ENCODE assay signal across 2 cellular contexts in the genomic region with DNA sequence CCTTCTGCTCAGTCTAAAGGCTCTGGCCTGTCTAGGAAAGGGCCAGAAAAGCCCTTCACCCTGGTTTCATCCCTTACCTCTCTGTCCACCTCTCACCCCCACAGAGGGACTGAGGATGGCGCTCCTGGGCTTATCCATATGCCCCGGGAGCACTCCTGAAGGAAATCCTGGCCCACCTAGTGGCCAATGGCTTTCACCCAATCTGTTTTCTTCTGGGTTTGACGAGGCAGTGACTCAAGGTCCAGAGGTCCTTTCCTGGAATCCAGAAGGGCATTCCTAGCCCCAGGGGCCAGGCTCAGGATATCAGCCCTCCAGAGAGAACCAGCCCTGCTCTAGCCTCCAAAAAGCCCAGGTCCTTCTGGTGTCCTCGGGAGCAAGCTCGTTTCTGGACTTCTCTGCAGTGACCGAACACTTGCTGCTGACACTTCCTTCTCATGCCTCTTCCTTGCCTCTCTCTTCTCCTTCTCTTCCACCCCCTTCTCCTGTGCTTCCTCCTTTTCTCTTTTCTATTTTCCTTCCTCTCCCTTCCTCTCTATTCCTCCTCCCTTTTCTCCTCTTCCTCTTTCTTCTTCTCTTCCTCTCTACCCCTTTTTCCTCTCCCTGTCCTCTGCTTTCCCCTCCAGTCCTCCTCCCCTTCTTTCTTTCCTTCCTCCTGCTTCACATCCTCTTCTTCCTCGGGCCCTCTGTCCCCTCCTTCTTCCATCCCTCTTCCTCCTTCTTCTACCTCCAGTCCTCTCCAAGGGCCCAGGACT.
TF ChIP-seq lines count a peak whose summit lies in the region.

No MANE protein-coding gene starts in this region.

TF ChIP-seq in GM23338, 12 proteins besides CTCF, POLR2A, EP300 and RAD21:
- TF ChIP-seq, protein P1, sequence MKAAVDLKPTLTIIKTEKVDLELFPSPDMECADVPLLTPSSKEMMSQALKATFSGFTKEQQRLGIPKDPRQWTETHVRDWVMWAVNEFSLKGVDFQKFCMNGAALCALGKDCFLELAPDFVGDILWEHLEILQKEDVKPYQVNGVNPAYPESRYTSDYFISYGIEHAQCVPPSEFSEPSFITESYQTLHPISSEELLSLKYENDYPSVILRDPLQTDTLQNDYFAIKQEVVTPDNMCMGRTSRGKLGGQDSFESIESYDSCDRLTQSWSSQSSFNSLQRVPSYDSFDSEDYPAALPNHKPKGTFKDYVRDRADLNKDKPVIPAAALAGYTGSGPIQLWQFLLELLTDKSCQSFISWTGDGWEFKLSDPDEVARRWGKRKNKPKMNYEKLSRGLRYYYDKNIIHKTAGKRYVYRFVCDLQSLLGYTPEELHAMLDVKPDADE (IDR thresholded peaks at IDR 0.05): no peak
- TF ChIP-seq NANOG (IDR thresholded peaks at IDR 0.05; ENCODE audit: borderline replicate concordance): no peak
- TF ChIP-seq, protein P2, sequence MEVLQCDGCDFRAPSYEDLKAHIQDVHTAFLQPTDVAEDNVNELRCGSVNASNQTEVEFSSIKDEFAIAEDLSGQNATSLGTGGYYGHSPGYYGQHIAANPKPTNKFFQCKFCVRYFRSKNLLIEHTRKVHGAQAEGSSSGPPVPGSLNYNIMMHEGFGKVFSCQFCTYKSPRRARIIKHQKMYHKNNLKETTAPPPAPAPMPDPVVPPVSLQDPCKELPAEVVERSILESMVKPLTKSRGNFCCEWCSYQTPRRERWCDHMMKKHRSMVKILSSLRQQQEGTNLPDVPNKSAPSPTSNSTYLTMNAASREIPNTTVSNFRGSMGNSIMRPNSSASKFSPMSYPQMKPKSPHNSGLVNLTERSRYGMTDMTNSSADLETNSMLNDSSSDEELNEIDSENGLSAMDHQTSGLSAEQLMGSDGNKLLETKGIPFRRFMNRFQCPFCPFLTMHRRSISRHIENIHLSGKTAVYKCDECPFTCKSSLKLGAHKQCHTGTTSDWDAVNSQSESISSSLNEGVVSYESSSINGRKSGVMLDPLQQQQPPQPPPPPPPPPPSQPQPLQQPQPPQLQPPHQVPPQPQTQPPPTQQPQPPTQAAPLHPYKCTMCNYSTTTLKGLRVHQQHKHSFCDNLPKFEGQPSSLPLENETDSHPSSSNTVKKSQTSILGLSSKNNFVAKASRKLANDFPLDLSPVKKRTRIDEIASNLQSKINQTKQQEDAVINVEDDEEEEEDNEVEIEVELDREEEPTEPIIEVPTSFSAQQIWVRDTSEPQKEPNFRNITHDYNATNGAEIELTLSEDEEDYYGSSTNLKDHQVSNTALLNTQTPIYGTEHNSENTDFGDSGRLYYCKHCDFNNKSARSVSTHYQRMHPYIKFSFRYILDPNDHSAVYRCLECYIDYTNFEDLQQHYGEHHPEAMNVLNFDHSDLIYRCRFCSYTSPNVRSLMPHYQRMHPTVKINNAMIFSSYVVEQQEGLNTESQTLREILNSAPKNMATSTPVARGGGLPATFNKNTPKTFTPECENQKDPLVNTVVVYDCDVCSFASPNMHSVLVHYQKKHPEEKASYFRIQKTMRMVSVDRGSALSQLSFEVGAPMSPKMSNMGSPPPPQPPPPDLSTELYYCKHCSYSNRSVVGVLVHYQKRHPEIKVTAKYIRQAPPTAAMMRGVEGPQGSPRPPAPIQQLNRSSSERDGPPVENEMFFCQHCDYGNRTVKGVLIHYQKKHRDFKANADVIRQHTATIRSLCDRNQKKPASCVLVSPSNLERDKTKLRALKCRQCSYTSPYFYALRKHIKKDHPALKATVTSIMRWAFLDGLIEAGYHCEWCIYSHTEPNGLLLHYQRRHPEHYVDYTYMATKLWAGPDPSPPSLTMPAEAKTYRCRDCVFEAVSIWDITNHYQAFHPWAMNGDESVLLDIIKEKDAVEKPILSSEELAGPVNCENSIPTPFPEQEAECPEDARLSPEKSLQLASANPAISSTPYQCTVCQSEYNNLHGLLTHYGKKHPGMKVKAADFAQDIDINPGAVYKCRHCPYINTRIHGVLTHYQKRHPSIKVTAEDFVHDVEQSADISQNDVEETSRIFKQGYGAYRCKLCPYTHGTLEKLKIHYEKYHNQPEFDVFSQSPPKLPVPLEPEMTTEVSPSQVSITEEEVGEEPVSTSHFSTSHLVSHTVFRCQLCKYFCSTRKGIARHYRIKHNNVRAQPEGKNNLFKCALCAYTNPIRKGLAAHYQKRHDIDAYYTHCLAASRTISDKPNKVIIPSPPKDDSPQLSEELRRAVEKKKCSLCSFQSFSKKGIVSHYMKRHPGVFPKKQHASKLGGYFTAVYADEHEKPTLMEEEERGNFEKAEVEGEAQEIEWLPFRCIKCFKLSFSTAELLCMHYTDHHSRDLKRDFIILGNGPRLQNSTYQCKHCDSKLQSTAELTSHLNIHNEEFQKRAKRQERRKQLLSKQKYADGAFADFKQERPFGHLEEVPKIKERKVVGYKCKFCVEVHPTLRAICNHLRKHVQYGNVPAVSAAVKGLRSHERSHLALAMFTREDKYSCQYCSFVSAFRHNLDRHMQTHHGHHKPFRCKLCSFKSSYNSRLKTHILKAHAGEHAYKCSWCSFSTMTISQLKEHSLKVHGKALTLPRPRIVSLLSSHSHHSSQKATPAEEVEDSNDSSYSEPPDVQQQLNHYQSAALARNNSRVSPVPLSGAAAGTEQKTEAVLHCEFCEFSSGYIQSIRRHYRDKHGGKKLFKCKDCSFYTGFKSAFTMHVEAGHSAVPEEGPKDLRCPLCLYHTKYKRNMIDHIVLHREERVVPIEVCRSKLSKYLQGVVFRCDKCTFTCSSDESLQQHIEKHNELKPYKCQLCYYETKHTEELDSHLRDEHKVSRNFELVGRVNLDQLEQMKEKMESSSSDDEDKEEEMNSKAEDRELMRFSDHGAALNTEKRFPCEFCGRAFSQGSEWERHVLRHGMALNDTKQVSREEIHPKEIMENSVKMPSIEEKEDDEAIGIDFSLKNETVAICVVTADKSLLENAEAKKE (CRISPR knock-in tag; IDR thresholded peaks at IDR 0.05): no peak
- no peak for TF ChIP-seq ZNF114 (CRISPR knock-in tag; IDR thresholded peaks at IDR 0.05)
- no peak for TF ChIP-seq STAT1 (IDR thresholded peaks at IDR 0.05; ENCODE audit: unreplicated experiment)
- no peak for TF ChIP-seq POLR2AphosphoS5 (IDR thresholded peaks at IDR 0.05; ENCODE audit: low read depth)
- no peak for TF ChIP-seq EZH2phosphoT487 (IDR thresholded peaks at IDR 0.05; ENCODE audit: unreplicated experiment)
- TF ChIP-seq JUNB (IDR thresholded peaks at IDR 0.05; ENCODE audit: unreplicated experiment): no peak
- no peak for TF ChIP-seq ZNF331 (CRISPR knock-in tag; IDR thresholded peaks at IDR 0.05; ENCODE audit: low read depth)
- TF ChIP-seq EZH2 (IDR thresholded peaks at IDR 0.05; ENCODE audit: low read depth, unreplicated experiment): no peak

TF ChIP-seq in H1, 55 proteins besides CTCF, POLR2A, EP300 and RAD21:
- TF ChIP-seq KDM1A (IDR thresholded peaks at IDR 0.05; ENCODE audit: borderline replicate concordance, low read length): no peak
- TF ChIP-seq TAF7 (optimal IDR thresholded peaks at IDR 0.05; ENCODE audit: borderline replicate concordance, low read depth, low read length): no peak
- no peak for TF ChIP-seq SIRT6 (IDR thresholded peaks at IDR 0.05; ENCODE audit: low read length)
- TF ChIP-seq, protein P3, sequence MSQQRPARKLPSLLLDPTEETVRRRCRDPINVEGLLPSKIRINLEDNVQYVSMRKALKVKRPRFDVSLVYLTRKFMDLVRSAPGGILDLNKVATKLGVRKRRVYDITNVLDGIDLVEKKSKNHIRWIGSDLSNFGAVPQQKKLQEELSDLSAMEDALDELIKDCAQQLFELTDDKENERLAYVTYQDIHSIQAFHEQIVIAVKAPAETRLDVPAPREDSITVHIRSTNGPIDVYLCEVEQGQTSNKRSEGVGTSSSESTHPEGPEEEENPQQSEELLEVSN (IDR thresholded peaks at IDR 0.05): no peak
- TF ChIP-seq KDM5A (IDR thresholded peaks at IDR 0.05; ENCODE audit: low read length): no peak
- TF ChIP-seq RBBP5 (IDR thresholded peaks at IDR 0.05; ENCODE audit: borderline replicate concordance, low read depth, low read length): no peak
- TF ChIP-seq, protein P4, sequence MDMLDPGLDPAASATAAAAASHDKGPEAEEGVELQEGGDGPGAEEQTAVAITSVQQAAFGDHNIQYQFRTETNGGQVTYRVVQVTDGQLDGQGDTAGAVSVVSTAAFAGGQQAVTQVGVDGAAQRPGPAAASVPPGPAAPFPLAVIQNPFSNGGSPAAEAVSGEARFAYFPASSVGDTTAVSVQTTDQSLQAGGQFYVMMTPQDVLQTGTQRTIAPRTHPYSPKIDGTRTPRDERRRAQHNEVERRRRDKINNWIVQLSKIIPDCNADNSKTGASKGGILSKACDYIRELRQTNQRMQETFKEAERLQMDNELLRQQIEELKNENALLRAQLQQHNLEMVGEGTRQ (IDR thresholded peaks at IDR 0.05; ENCODE audit: low read length): no peak
- TF ChIP-seq KDM4A (IDR thresholded peaks at IDR 0.05; ENCODE audit: low read depth, low read length, severe bottlenecking): no peak
- no peak for TF ChIP-seq POLR2AphosphoS5 (IDR thresholded peaks at IDR 0.05; ENCODE audit: low read depth, low read length)
- TF ChIP-seq TAF1 (IDR thresholded peaks at IDR 0.05; ENCODE audit: low read depth, low read length): no peak
- TF ChIP-seq CBX5 (IDR thresholded peaks at IDR 0.05; ENCODE audit: low read depth, low read length): no peak
- TF ChIP-seq SUZ12 (IDR thresholded peaks at IDR 0.05; ENCODE audit: low read length): no peak
- no peak for TF ChIP-seq CREB1 (IDR thresholded peaks at IDR 0.05)
- TF ChIP-seq GABPA (IDR thresholded peaks at IDR 0.05; ENCODE audit: borderline replicate concordance, insufficient read depth, low read length): no peak
